Comparison of ENCODE assay signal across 7 cellular contexts in genomic region chr1:53327183-53327941, GRCh38. TPM values are rescaled to one million over a fixed set of nuclear protein-coding genes. Genes with fewer than 3 reads are reported as not detected.
A peak's percentile ranks its signal among the peaks of the same experiment; 100 is the strongest.
DNase-seq lines count a peak whose midpoint lies in the region; ATAC-seq and TF ChIP-seq lines count a peak whose summit lies in the region.

No MANE protein-coding gene starts in this region.

- H3K9me3 ChIP-seq in NT2/D1 (ENCODE audit: insufficient read depth, low read length), result no peaks in the 10 kb centered on the region
- no peaks in the 10 kb centered on the region for H3K9me3 ChIP-seq in osteoblast (ENCODE audit: low read depth, low read length)
- no peaks in the 10 kb centered on the region for H3K9me3 ChIP-seq in upper lobe of right lung

- peaks cover 11% of the 10 kb centered on the region for H3K27me3 ChIP-seq in NT2/D1 (ENCODE audit: insufficient read depth, insufficient read length)
- H3K27me3 ChIP-seq in osteoblast (ENCODE audit: insufficient read depth, low read length), result no peaks in the 10 kb centered on the region
- H3K27me3 ChIP-seq in upper lobe of right lung, result no peaks in the 10 kb centered on the region

- H3K4me2 ChIP-seq in osteoblast (ENCODE audit: insufficient read depth, low read length), result peak overlapping the region; percentile 91

- TF ChIP-seq CTCF in fibroblast of mammary gland (conservative IDR thresholded peaks at IDR 0.05; ENCODE audit: control insufficient read depth, insufficient read depth, low read depth, low read length) (no peak), osteoblast (IDR thresholded peaks at IDR 0.05; ENCODE audit: extremely low read depth, low read depth, low read length) (no peak), upper lobe of right lung (IDR thresholded peaks at IDR 0.05) (no peak)

- H4K20me1 ChIP-seq in osteoblast (ENCODE audit: insufficient read depth, low read length), result no peaks in the 10 kb centered on the region

- no peak overlapping the region for H3K27ac ChIP-seq in osteoblast (ENCODE audit: low read depth, low read length)
- peak overlapping the region; percentile 36 for H3K27ac ChIP-seq in upper lobe of right lung

- DNase-seq in NT2/D1 (ENCODE audit: low read depth, low spot score) (peak; percentile 36), activated T-cell treated with anti-CD3 and anti-CD28 coated beads for 48 hours (ENCODE audit: low read depth) (peak; percentile 47), fibroblast of mammary gland (ENCODE audit: low read depth) (peak; percentile 21), osteoblast (ENCODE audit: insufficient read length, low spot score, missing footprints) (peak; percentile 89), upper lobe of right lung (peak; percentile 76)

- peak overlapping the region; percentile 99 for H3K4me3 ChIP-seq in NT2/D1 (ENCODE audit: insufficient read length, low read depth)
- peak overlapping the region; percentile 83 for H3K4me3 ChIP-seq in fibroblast of mammary gland (ENCODE audit: control insufficient read depth, low read depth, low read length)
- peak overlapping the region; percentile 80 for H3K4me3 ChIP-seq in osteoblast (ENCODE audit: insufficient read depth, low read length)
- H3K4me3 ChIP-seq in upper lobe of right lung, result peak overlapping the region; percentile 76

- H3K79me2 ChIP-seq in osteoblast (ENCODE audit: insufficient read depth, low read length), result no peaks in the 10 kb centered on the region

- H3K4me1 ChIP-seq in NT2/D1 (ENCODE audit: insufficient read depth, insufficient read length), result peaks cover 28% of the 10 kb centered on the region
- H3K4me1 ChIP-seq in osteoblast (ENCODE audit: insufficient read depth, low read length), result peaks cover 19% of the 10 kb centered on the region
- peaks cover 23% of the 10 kb centered on the region for H3K4me1 ChIP-seq in upper lobe of right lung

- H3K36me3 ChIP-seq in NT2/D1 (ENCODE audit: insufficient read depth, insufficient read length, low read length) (peaks cover 50% of the 10 kb centered on the region), osteoblast (ENCODE audit: insufficient read depth, low read length) (peaks cover 6% of the 10 kb centered on the region), upper lobe of right lung (no peaks in the 10 kb centered on the region)

- ATAC-seq in GM18511 (IDR thresholded peaks at IDR 0.05; ENCODE audit: unreplicated experiment) (peak; percentile 5), HG02943 (IDR thresholded peaks at IDR 0.05; ENCODE audit: low read depth, unreplicated experiment) (peak; percentile 5), upper lobe of right lung (no peak)

- intact Hi-C loops in upper lobe of right lung (cut with DNase I), result no loop called here

- H3K9ac ChIP-seq in NT2/D1 (ENCODE audit: insufficient read length, low read depth), result peak overlapping the region; percentile 100

- H2AFZ ChIP-seq in osteoblast (ENCODE audit: low read length), result peak overlapping the region; percentile 74

RNA-seq across cellular contexts. Expression of gene LRP8, which starts 0.5 kb away (rescaled TPM):
- total RNA-seq in osteoblast (8.3 and 11.2 TPM in 2 replicates), upper lobe of right lung (11.6 TPM)

Comparison
In these comparisons a context has a peak if more than half of its experiments do, and no peak if none do; other contexts are left out.
1. DNase-seq: peak in every context shown above with its lines; median percentile 89 in osteoblast; 76 in upper lobe of right lung; 47 in activated T-cell treated with anti-CD3 and anti-CD28 coated beads for 48 hours; 36 in NT2/D1; 21 in fibroblast of mammary gland.